ENCODE assay signal across 6 cellular contexts in genomic region chr12:56077966-56078365, GRCh38. TPM values are rescaled to one million over a fixed set of nuclear protein-coding genes. Genes with fewer than 3 reads are reported as not detected.
DNase-seq lines count a peak whose midpoint lies in the region; TF ChIP-seq lines count a peak whose summit lies in the region.
"Not testable (repeated sequence)": the region's sequence is repeated elsewhere in the genome, so short reads cannot be mapped to it uniquely, and the experiment has no call there.
"Had no signal": no experiment of that assay in that cellular context is flagged by ENCODE, and none has a peak within 500 bp of the region (broad histone marks: within the 10 kb centered on the region; RNA-seq: fewer than 3 reads in every experiment).

No MANE protein-coding gene starts in this region.

- H3K36me3 Mint-ChIP-seq in CD4-positive, alpha-beta memory T cell; brain; immature natural killer cell: not testable (repeated sequence)

- CTCF ChIA-PET in CD4-positive, alpha-beta memory T cell (lab: Charles Lee; ENCODE audit: partially characterized antibody), result interaction anchor here (0.7 to 2.0 kb wide), 5 partner anchors 25 to 80 kb away, joined by 3 to 9 read pairs (median 3); partner anchors contain the start of gene ZC3H10
- CTCF ChIA-PET in PC-9 (lab: Charles Lee), result not testable (repeated sequence)

- H2AFZ ChIP-seq in PC-9, result not testable (repeated sequence)
- H2AFZ ChIP-seq in parathyroid adenoma, result peak overlapping the region; percentile 38

- peak overlapping the region; percentile 93; the same call in 1 of the 2 replicates for H3K4me2 ChIP-seq in PC-9
- not testable (repeated sequence) for H3K4me2 ChIP-seq in parathyroid adenoma (ENCODE audit: low read length)

- H3K9ac ChIP-seq in parathyroid adenoma, result not testable (repeated sequence)

- H3K27me3 ChIP-seq in CD4-positive, alpha-beta memory T cell (ENCODE audit: insufficient read depth, low read length); PC-9 (ENCODE audit: insufficient read depth, low read depth); parathyroid adenoma (ENCODE audit: control insufficient read depth, insufficient read depth, low read length): not testable (repeated sequence)

- POLR2A ChIA-PET in CD4-positive, alpha-beta memory T cell (lab: Charles Lee; ENCODE audit: partially characterized antibody), result interaction anchor here (1.3 to 6.1 kb wide), 2 partner anchors 26 to 40 kb away, joined by 7 to 70 read pairs; partner anchors contain the start of genes PA2G4, RPL41 and ZC3H10
- POLR2A ChIA-PET in PC-9 (lab: Charles Lee; ENCODE audit: unreplicated experiment), result not testable (repeated sequence)

- H3K36me3 ChIP-seq in CD4-positive, alpha-beta memory T cell (ENCODE audit: insufficient read depth, low read length); PC-9 (ENCODE audit: low read depth); parathyroid adenoma (ENCODE audit: control insufficient read depth, insufficient read depth, low read length): not testable (repeated sequence)

- not testable (repeated sequence) for DNase-seq in CD4-positive, alpha-beta memory T cell; PC-9; immature natural killer cell

- peaks cover 27% of the 10 kb centered on the region for H3K79me2 ChIP-seq in PC-9 (ENCODE audit: low read depth)
- not testable (repeated sequence) for H3K79me2 ChIP-seq in parathyroid adenoma

- not testable (repeated sequence) for H3K9me2 ChIP-seq in PC-9 (ENCODE audit: insufficient read depth)

- not testable (repeated sequence) for H3K4me3 ChIP-seq in CD4-positive, alpha-beta memory T cell (ENCODE audit: low read length in 2 of 2); PC-9; parathyroid adenoma (ENCODE audit: low read depth, low read length)

- intact Hi-C loops in CD4-positive, alpha-beta memory T cell (cut with micrococcal nuclease), result loop anchor here (2.0 kb wide), 1 partner anchor 31 kb away; no protein-coding TSS in a partner anchor
- intact Hi-C loops in PC-9 (cut with micrococcal nuclease; ENCODE audit: unreplicated experiment), result loop anchor here (2.0 kb wide), 1 partner anchor 31 kb away; no protein-coding TSS in a partner anchor

- H3K4me1 ChIP-seq in CD4-positive, alpha-beta memory T cell (ENCODE audit: insufficient read depth, low read length), result peaks cover 20% of the 10 kb centered on the region
- H3K4me1 ChIP-seq in PC-9 (replicated peaks; ENCODE audit: insufficient read depth), result peaks cover 26% of the 10 kb centered on the region
- H3K4me1 ChIP-seq in parathyroid adenoma, result not testable (repeated sequence)

- not testable (repeated sequence) for H3K9me3 ChIP-seq in CD4-positive, alpha-beta memory T cell (ENCODE audit: control insufficient read depth in 1 of 2, low read length in 2 of 2); PC-9 (ENCODE audit: insufficient read depth, low read depth); parathyroid adenoma (ENCODE audit: control insufficient read depth, low read length)

- BruUV-seq in PC-9 (replicated peaks; lab: Mats Ljungman, UMichigan), result not testable (repeated sequence)

- H4K20me1 ChIP-seq in PC-9 (ENCODE audit: insufficient read depth), result not testable (repeated sequence)

- not testable (repeated sequence) for H3K27ac ChIP-seq in CD4-positive, alpha-beta memory T cell (ENCODE audit: low read depth, low read length); PC-9
- peak overlapping the region; percentile 80 for H3K27ac ChIP-seq in parathyroid adenoma

- peak overlapping the region in 1 of 7 donors; percentile 52 for H3K27ac Mint-ChIP-seq in CD4-positive, alpha-beta memory T cell
- H3K27ac Mint-ChIP-seq in brain, immature natural killer cell: not testable (repeated sequence)

- peaks cover 21% of the 10 kb centered on the region for H3F3A ChIP-seq in PC-9 (ENCODE audit: insufficient read depth, low read depth)

- H3K27me3 Mint-ChIP-seq in CD4-positive, alpha-beta memory T cell; immature natural killer cell (ENCODE audit: low read depth in 3 of 3): not testable (repeated sequence)
- H3K27me3 Mint-ChIP-seq in brain, result peaks cover 59% of the 10 kb centered on the region

- peaks cover 0 to 25% (median 5%) of the 10 kb centered on the region in 4 donors for H3K4me1 Mint-ChIP-seq in CD4-positive, alpha-beta memory T cell
- H3K4me1 Mint-ChIP-seq in brain (peaks cover 13% of the 10 kb centered on the region), immature natural killer cell (peaks cover 14% of the 10 kb centered on the region in 2 donors)

- H3K4me3 Mint-ChIP-seq in CD4-positive, alpha-beta memory T cell, result peak overlapping the region in 5 of 8 donors; percentile 5 to 80 (median 21)
- H3K4me3 Mint-ChIP-seq in brain (peak overlapping the region in 3 of 5 experiments; percentile 86 to 88 (median 87)), immature natural killer cell (peak overlapping the region in 3 of 5 donors; percentile 83 to 90 (median 87))

- TF ChIP-seq CTCF in PC-9 (conservative IDR thresholded peaks at IDR 0.05); brain (conservative IDR thresholded peaks at IDR 0.05); parathyroid adenoma (IDR thresholded peaks at IDR 0.05): not testable (repeated sequence)

- H3K9me3 Mint-ChIP-seq in CD4-positive, alpha-beta memory T cell; brain; immature natural killer cell: not testable (repeated sequence)

RNA-seq across cellular contexts. Expression of gene ERBB3, which starts 2.0 kb away (rescaled TPM):
- 1 to 10 TPM; 5.9 to 6.9 TPM for total RNA-seq in CD4-positive, alpha-beta memory T cell
- under 1 TPM; 0.61 to 0.70 TPM for polyA plus RNA-seq in CD4-positive, alpha-beta memory T cell
- 127 and 145 TPM in 2 replicates for total RNA-seq in PC-9 (2021)
- polyA plus RNA-seq in brain (ENCODE audit: insufficient read depth, low read depth, low replicate concordance), result 23.5 TPM
- not detected for polyA plus RNA-seq in immature natural killer cell
- total RNA-seq: SJSA1 had no signal

RNA-seq across cellular contexts. Expression of gene PA2G4, which starts 26.4 kb away (rescaled TPM):
- 100 to 1,000 TPM; 106 to 108 TPM for total RNA-seq in CD4-positive, alpha-beta memory T cell
- polyA plus RNA-seq in CD4-positive, alpha-beta memory T cell, result 100 to 1,000 TPM; 204 to 223 TPM
- total RNA-seq in PC-9 (2021), result 120 and 159 TPM in 2 replicates
- polyA plus RNA-seq in brain (ENCODE audit: insufficient read depth, low read depth, low replicate concordance) (169 TPM), immature natural killer cell (100 to 1,000 TPM; 192 to 222 (median 214) TPM)

RNA-seq across cellular contexts. Expression of gene RPS26, which starts 36.2 kb away (rescaled TPM):
- 10 to 100 TPM; 55.6 to 55.8 TPM for total RNA-seq in CD4-positive, alpha-beta memory T cell
- polyA plus RNA-seq in CD4-positive, alpha-beta memory T cell, result 1,000 to 10,000 TPM in 1 of 2 donors, 100 to 1,000 TPM in 1; 386 to 1,449 TPM
- total RNA-seq in PC-9 (2021), result 25.2 and 43.3 TPM in 2 replicates
- polyA plus RNA-seq in brain (ENCODE audit: insufficient read depth, low read depth, low replicate concordance) (755 TPM), immature natural killer cell (100 to 1,000 TPM; 294 to 705 (median 698) TPM)

RNA-seq across cellular contexts. Expression of gene RPL41, which starts 38.5 kb away (rescaled TPM):
- 1,000 to 10,000 TPM; 5,438 to 5,728 TPM for total RNA-seq in CD4-positive, alpha-beta memory T cell
- polyA plus RNA-seq in CD4-positive, alpha-beta memory T cell, result 1,000 to 10,000 TPM; 6,058 to 8,691 TPM
- total RNA-seq in PC-9 (2021), result 3,423 and 4,460 TPM in 2 replicates
- polyA plus RNA-seq in brain (ENCODE audit: insufficient read depth, low read depth, low replicate concordance) (3,587 TPM), immature natural killer cell (1,000 to 10,000 TPM; 2,591 to 7,233 (median 3,803) TPM)

RNA-seq across cellular contexts. Expression of gene ZC3H10, which starts 40.1 kb away (rescaled TPM):
- total RNA-seq in CD4-positive, alpha-beta memory T cell, result 10 to 100 TPM; 16.3 to 19.6 TPM
- 1 to 10 TPM in 1 of 2 donors, under 1 TPM in 1; 0.27 to 3.9 TPM for polyA plus RNA-seq in CD4-positive, alpha-beta memory T cell
- total RNA-seq in PC-9 (2021), result 4.4 and 6.5 TPM in 2 replicates
- 4.0 TPM for polyA plus RNA-seq in brain (ENCODE audit: insufficient read depth, low read depth, low replicate concordance)
- polyA plus RNA-seq in immature natural killer cell, result 1 to 10 TPM in 2 of 3 donors, under 1 TPM in 1; 0.86 to 4.2 (median 1.3) TPM

Comparison
In these comparisons a context has a peak if more than half of its experiments do, and no peak if none do; other contexts are left out.
1. H3K4me3 Mint-ChIP-seq: peak in every context shown above with its lines; median percentile 87 in brain; 87 in immature natural killer cell; 21 in CD4-positive, alpha-beta memory T cell.
2. RNA of gene ERBB3, which starts 2.0 kb away (polyA plus RNA-seq): 23.5 TPM in brain (single experiment); 0.61 to 0.70 TPM in CD4-positive, alpha-beta memory T cell and not detected in immature natural killer cell; every median in the first group is over 10 times any median in the second.